In the genomic region with DNA sequence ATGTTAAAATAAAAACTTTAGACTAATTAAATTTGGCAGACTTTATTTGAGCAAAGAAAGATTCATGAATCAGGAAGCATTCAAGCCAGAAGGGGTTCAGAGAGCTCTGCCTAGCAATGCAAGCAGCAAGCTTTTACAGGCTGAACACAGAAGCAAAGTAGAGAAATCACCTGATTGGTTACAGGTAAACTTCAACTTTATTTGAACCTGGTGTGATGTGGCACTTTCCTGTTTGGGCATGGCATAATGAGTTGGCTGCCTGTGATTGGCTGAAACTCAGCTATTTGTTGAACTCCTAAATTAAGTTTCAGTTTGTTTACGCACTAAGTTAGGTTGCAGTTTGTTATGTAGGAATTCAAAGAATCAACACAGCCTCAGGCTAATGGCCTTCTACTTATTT, we compare ENCODE assay signal across 8 cellular contexts.
DNase-seq lines count a peak whose midpoint lies in the region; FAIRE-seq and TF ChIP-seq lines count a peak whose summit lies in the region.

No MANE protein-coding gene starts in this region.

- no peak for TF ChIP-seq EP300 in ovary (IDR thresholded peaks at IDR 0.05)
- no peak for TF ChIP-seq EP300 in transverse colon (IDR thresholded peaks at IDR 0.05; ENCODE audit: low read depth)

- 96 to 97% (median 97%) methylated on average over 1 of the region's 1 CpG for WGBS in ovary, 3 donors
- 80 to 100% methylated on average over 1 of the region's 1 CpG for WGBS in transverse colon (ENCODE audit: low coverage in 1 of 2), 2 donors

- H3K36me3 ChIP-seq in breast epithelium: no peaks in the 10 kb centered on the region
- H3K36me3 ChIP-seq in ovary: no peaks in the 10 kb centered on the region
- no peaks in the 10 kb centered on the region for H3K36me3 ChIP-seq in transverse colon

- peaks cover 14% of the 10 kb centered on the region for H3K4me1 Mint-ChIP-seq in type B pancreatic cell (ENCODE audit: unreplicated experiment)

- DNase-seq in activated T-cell treated with anti-CD3 and anti-CD28 coated beads for 24 hours (ENCODE audit: low read depth) (peak; percentile 11), NAMALWA (ENCODE audit: low spot score) (peak; percentile 29), breast epithelium (ENCODE audit: low spot score in 2 of 2) (peak in 1 of 2 donors; percentile 71), type B pancreatic cell (ENCODE audit: extremely low spot score, unreplicated experiment) (no peak), ovary (no peak), HTR-8/SVneo (ENCODE audit: insufficient read length, low spot score) (no peak), transverse colon (no peak)
- no peak for DNase-seq in activated T-cell treated with anti-CD3 and anti-CD28 coated beads, Interleukin-2, amount 50 U/mL, for 1 hour

- in situ Hi-C loops in transverse colon (cut with MboI; ENCODE audit: low pct_ligation_motif_present in 1 of 4, low pct_unique_long_range_greater_than_20kb in 1 of 4, low sequenced_read_pairs in 3 of 4): no loop called here

- no peak overlapping the region for H3K4me3 ChIP-seq in breast epithelium
- no peak overlapping the region for H3K4me3 ChIP-seq in ovary
- no peak overlapping the region for H3K4me3 ChIP-seq in transverse colon

- H3K27me3 Mint-ChIP-seq in type B pancreatic cell: no peaks in the 10 kb centered on the region

- intact Hi-C loops in breast epithelium (cut with DNase I; ENCODE audit: low total_unique reads): no loop called here
- intact Hi-C loops in ovary (cut with DNase I): no loop called here
- intact Hi-C loops in transverse colon (cut with DNase I; ENCODE audit: low total_unique reads): no loop called here

- no peaks in the 10 kb centered on the region for H3K27me3 ChIP-seq in breast epithelium
- H3K27me3 ChIP-seq in ovary: no peaks in the 10 kb centered on the region
- H3K27me3 ChIP-seq in transverse colon: no peaks in the 10 kb centered on the region

- FAIRE-seq in HTR-8/SVneo (lab: Jason Lieb, UNC): no peak

- peak overlapping the region; percentile 29 for H3K27ac Mint-ChIP-seq in type B pancreatic cell

- TF ChIP-seq CTCF in breast epithelium (IDR thresholded peaks at IDR 0.05) (no peak), type B pancreatic cell (conservative IDR thresholded peaks at IDR 0.05) (no peak), ovary (IDR thresholded peaks at IDR 0.05) (no peak), transverse colon (IDR thresholded peaks at IDR 0.05) (no peak)

- no peak overlapping the region for H3K4me3 Mint-ChIP-seq in type B pancreatic cell

- H3K9me3 ChIP-seq in breast epithelium: no peaks in the 10 kb centered on the region
- H3K9me3 ChIP-seq in ovary: no peaks in the 10 kb centered on the region
- H3K9me3 ChIP-seq in transverse colon: no peaks in the 10 kb centered on the region

- H3K27ac ChIP-seq in breast epithelium: peak overlapping the region; percentile 8 to 55
- H3K27ac ChIP-seq in ovary: no peak overlapping the region
- H3K27ac ChIP-seq in transverse colon: no peak overlapping the region

- no peak for TF ChIP-seq POLR2A in breast epithelium (IDR thresholded peaks at IDR 0.05)
- no peak for TF ChIP-seq POLR2A in ovary (IDR thresholded peaks at IDR 0.05)
- TF ChIP-seq POLR2A in transverse colon (IDR thresholded peaks at IDR 0.05): no peak

- no peaks in the 10 kb centered on the region for H3K36me3 Mint-ChIP-seq in type B pancreatic cell

- H3K4me1 ChIP-seq in breast epithelium (peaks cover 4 to 8% of the 10 kb centered on the region in 2 donors), ovary (ENCODE audit: insufficient read depth) (no peaks in the 10 kb centered on the region), transverse colon (peaks cover 0 to 6% (median 0%) of the 10 kb centered on the region in 4 donors)

- H3K9me3 Mint-ChIP-seq in type B pancreatic cell: peaks cover 6% of the 10 kb centered on the region

Comparison
In these comparisons a context has a peak if more than half of its experiments do, and no peak if none do; other contexts are left out.
1. DNase-seq: peak in activated T-cell treated with anti-CD3 and anti-CD28 coated beads for 24 hours (single experiment) and NAMALWA (single experiment); none in activated T-cell treated with anti-CD3 and anti-CD28 coated beads, Interleukin-2, amount 50 U/mL, for 1 hour (single experiment), type B pancreatic cell (single experiment), ovary (0 of 5), HTR-8/SVneo (single experiment) and transverse colon (single experiment).
2. H3K27ac ChIP-seq: peak in breast epithelium (2 of 2); none in ovary (0 of 2) and transverse colon (0 of 4).